1 cellular context compared by ENCODE assay signal in the genomic region with DNA sequence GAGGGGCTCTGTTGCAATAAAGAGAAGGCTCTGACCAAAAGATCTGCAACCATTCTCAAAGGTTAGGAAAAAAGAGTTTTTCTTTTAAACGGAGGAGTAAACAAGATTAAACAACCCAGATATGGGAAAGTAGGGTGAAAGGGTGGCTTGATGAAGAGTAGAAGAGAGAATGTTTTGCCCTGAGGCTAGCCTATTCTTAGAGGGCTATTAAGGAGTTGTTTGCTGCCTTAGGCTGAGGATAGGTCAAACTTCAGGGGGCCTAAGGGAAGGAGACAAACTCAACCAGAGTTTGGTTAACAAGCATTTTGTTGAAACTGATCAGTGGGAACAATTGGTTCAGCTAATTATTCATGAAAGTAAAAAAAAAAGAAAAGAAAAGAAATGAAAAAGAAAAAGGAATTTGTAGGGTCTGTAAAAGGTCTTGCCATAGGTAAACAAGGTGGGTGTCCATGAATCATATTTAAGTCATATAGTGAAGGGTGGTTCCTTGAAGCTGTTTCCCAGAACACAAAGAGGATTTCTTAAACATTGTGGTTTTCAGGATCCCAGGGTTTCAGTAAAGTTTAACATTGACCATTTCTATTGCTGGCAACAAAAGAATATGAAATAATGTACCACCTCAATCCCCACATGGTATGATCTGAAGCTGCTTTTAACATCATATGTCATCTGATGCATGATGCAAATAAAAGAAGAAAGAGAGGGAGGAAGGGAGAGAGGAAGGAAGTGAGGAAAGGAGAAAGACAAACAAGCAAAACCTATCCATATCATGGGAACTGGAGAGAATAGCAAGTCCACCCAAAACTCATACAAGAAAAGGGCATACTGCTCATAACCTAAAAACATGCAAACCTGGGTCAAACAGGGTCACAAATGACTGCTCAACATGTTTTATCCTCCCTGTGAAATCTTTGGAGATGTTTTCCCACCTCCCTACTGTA.
TF ChIP-seq lines count a peak whose summit lies in the region.

No MANE protein-coding gene starts in this region.

TF ChIP-seq in GM23338, 12 proteins besides CTCF, POLR2A, EP300 and RAD21 (continued from another document):
- TF ChIP-seq, protein P1, sequence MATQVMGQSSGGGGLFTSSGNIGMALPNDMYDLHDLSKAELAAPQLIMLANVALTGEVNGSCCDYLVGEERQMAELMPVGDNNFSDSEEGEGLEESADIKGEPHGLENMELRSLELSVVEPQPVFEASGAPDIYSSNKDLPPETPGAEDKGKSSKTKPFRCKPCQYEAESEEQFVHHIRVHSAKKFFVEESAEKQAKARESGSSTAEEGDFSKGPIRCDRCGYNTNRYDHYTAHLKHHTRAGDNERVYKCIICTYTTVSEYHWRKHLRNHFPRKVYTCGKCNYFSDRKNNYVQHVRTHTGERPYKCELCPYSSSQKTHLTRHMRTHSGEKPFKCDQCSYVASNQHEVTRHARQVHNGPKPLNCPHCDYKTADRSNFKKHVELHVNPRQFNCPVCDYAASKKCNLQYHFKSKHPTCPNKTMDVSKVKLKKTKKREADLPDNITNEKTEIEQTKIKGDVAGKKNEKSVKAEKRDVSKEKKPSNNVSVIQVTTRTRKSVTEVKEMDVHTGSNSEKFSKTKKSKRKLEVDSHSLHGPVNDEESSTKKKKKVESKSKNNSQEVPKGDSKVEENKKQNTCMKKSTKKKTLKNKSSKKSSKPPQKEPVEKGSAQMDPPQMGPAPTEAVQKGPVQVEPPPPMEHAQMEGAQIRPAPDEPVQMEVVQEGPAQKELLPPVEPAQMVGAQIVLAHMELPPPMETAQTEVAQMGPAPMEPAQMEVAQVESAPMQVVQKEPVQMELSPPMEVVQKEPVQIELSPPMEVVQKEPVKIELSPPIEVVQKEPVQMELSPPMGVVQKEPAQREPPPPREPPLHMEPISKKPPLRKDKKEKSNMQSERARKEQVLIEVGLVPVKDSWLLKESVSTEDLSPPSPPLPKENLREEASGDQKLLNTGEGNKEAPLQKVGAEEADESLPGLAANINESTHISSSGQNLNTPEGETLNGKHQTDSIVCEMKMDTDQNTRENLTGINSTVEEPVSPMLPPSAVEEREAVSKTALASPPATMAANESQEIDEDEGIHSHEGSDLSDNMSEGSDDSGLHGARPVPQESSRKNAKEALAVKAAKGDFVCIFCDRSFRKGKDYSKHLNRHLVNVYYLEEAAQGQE (IDR thresholded peaks at IDR 0.05; ENCODE audit: unreplicated experiment) = no peak
- TF ChIP-seq EZH2 (IDR thresholded peaks at IDR 0.05; ENCODE audit: low read depth, unreplicated experiment) (no peak), STAT1 (IDR thresholded peaks at IDR 0.05; ENCODE audit: unreplicated experiment) (no peak), EZH2phosphoT487 (IDR thresholded peaks at IDR 0.05; ENCODE audit: unreplicated experiment) (no peak), NANOG (IDR thresholded peaks at IDR 0.05; ENCODE audit: borderline replicate concordance) (no peak), ZNF331 (CRISPR knock-in tag; IDR thresholded peaks at IDR 0.05; ENCODE audit: low read depth) (no peak), ZNF114 (CRISPR knock-in tag; IDR thresholded peaks at IDR 0.05) (no peak)
- TF ChIP-seq, protein P2, sequence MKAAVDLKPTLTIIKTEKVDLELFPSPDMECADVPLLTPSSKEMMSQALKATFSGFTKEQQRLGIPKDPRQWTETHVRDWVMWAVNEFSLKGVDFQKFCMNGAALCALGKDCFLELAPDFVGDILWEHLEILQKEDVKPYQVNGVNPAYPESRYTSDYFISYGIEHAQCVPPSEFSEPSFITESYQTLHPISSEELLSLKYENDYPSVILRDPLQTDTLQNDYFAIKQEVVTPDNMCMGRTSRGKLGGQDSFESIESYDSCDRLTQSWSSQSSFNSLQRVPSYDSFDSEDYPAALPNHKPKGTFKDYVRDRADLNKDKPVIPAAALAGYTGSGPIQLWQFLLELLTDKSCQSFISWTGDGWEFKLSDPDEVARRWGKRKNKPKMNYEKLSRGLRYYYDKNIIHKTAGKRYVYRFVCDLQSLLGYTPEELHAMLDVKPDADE (IDR thresholded peaks at IDR 0.05) = no peak
- TF ChIP-seq, protein P3, sequence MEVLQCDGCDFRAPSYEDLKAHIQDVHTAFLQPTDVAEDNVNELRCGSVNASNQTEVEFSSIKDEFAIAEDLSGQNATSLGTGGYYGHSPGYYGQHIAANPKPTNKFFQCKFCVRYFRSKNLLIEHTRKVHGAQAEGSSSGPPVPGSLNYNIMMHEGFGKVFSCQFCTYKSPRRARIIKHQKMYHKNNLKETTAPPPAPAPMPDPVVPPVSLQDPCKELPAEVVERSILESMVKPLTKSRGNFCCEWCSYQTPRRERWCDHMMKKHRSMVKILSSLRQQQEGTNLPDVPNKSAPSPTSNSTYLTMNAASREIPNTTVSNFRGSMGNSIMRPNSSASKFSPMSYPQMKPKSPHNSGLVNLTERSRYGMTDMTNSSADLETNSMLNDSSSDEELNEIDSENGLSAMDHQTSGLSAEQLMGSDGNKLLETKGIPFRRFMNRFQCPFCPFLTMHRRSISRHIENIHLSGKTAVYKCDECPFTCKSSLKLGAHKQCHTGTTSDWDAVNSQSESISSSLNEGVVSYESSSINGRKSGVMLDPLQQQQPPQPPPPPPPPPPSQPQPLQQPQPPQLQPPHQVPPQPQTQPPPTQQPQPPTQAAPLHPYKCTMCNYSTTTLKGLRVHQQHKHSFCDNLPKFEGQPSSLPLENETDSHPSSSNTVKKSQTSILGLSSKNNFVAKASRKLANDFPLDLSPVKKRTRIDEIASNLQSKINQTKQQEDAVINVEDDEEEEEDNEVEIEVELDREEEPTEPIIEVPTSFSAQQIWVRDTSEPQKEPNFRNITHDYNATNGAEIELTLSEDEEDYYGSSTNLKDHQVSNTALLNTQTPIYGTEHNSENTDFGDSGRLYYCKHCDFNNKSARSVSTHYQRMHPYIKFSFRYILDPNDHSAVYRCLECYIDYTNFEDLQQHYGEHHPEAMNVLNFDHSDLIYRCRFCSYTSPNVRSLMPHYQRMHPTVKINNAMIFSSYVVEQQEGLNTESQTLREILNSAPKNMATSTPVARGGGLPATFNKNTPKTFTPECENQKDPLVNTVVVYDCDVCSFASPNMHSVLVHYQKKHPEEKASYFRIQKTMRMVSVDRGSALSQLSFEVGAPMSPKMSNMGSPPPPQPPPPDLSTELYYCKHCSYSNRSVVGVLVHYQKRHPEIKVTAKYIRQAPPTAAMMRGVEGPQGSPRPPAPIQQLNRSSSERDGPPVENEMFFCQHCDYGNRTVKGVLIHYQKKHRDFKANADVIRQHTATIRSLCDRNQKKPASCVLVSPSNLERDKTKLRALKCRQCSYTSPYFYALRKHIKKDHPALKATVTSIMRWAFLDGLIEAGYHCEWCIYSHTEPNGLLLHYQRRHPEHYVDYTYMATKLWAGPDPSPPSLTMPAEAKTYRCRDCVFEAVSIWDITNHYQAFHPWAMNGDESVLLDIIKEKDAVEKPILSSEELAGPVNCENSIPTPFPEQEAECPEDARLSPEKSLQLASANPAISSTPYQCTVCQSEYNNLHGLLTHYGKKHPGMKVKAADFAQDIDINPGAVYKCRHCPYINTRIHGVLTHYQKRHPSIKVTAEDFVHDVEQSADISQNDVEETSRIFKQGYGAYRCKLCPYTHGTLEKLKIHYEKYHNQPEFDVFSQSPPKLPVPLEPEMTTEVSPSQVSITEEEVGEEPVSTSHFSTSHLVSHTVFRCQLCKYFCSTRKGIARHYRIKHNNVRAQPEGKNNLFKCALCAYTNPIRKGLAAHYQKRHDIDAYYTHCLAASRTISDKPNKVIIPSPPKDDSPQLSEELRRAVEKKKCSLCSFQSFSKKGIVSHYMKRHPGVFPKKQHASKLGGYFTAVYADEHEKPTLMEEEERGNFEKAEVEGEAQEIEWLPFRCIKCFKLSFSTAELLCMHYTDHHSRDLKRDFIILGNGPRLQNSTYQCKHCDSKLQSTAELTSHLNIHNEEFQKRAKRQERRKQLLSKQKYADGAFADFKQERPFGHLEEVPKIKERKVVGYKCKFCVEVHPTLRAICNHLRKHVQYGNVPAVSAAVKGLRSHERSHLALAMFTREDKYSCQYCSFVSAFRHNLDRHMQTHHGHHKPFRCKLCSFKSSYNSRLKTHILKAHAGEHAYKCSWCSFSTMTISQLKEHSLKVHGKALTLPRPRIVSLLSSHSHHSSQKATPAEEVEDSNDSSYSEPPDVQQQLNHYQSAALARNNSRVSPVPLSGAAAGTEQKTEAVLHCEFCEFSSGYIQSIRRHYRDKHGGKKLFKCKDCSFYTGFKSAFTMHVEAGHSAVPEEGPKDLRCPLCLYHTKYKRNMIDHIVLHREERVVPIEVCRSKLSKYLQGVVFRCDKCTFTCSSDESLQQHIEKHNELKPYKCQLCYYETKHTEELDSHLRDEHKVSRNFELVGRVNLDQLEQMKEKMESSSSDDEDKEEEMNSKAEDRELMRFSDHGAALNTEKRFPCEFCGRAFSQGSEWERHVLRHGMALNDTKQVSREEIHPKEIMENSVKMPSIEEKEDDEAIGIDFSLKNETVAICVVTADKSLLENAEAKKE (CRISPR knock-in tag; IDR thresholded peaks at IDR 0.05) = no peak
